ENCODE assay signal across 9 cellular contexts in the genomic region with DNA sequence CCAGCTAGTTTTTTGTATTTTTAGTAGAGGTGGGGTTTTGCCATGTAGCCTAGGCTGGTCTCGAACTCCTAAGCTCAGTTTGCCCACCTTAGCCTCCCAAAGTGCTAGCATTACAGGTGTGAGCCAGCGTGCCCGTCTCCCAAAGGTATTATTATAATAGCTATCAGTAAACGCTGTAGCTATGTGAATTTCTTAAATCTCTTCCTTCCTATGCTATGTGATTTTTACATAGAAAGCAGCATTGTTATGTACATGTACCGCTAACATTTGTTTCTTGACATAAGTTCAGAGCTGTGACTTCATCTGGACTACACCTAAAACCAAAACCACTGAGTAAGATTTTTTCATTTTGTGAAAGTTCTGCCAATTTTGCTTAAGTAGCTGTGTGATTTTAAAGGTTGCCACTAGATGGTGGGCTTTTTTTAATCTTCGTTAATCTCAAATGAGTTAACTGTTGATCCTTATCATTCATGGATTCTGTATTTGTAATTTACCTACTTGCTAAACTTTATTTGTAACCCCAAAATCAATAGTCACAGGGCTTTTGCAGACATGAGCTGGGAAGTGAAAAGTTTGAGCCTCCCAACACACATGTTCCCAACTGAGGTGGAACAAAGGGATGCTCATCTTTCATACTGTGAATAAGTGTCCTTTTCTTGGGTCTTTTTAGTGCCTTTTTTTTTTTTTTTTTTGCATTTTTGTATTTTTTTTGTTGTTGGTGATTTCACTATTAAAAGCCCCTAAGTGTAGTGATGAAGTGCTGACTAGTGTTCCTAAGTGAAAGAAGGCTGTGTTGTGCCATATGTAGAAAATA. TPM values are rescaled to one million over a fixed set of nuclear protein-coding genes. Genes with fewer than 3 reads are reported as not detected.
A peak's percentile ranks its signal among the peaks of the same experiment; 100 is the strongest.
DNase-seq lines count a peak whose midpoint lies in the region; ATAC-seq and TF ChIP-seq lines count a peak whose summit lies in the region.
"Had no signal": no experiment of that assay in that cellular context is flagged by ENCODE, and none has a peak within 500 bp of the region (broad histone marks: within the 10 kb centered on the region; RNA-seq: fewer than 3 reads in every experiment).

No MANE protein-coding gene starts in this region.

- H3K27ac Mint-ChIP-seq in dendritic cell treated with granulocyte-macrophage colony-stimulating factor and Interleukin-4, amounts not matched to agents 40 ng/mL and 50 ng/mL, for 4 days = peak overlapping the region; percentile 46
- H3K27ac Mint-ChIP-seq in neural crest cell (ENCODE audit: unreplicated experiment) = no peak overlapping the region

- no peak for ATAC-seq in DND-41 (ENCODE audit: insufficient read depth, low read depth)
- ATAC-seq in GM21360 (IDR thresholded peaks at IDR 0.05; ENCODE audit: unreplicated experiment) = no peak
- no peak for ATAC-seq in HG02884 (IDR thresholded peaks at IDR 0.05; ENCODE audit: unreplicated experiment)
- no peak for ATAC-seq in GM18861 (IDR thresholded peaks at IDR 0.05; ENCODE audit: unreplicated experiment)

- TF ChIP-seq POLR2A in NB4 (IDR thresholded peaks at IDR 0.05; ENCODE audit: extremely low read depth, insufficient read length) = no peak

- no peaks in the 10 kb centered on the region for H4K20me1 ChIP-seq in DND-41 (ENCODE audit: insufficient read depth, low read length)

- H3K4me1 Mint-ChIP-seq in dendritic cell treated with granulocyte-macrophage colony-stimulating factor and Interleukin-4, amounts not matched to agents 40 ng/mL and 50 ng/mL, for 4 days (ENCODE audit: low read depth) = peaks cover 8% of the 10 kb centered on the region
- H3K4me1 Mint-ChIP-seq in neural crest cell = no peaks in the 10 kb centered on the region

- peak; percentile 45 for TF ChIP-seq CTCF in DND-41 (IDR thresholded peaks at IDR 0.05; ENCODE audit: borderline replicate concordance, extremely low read depth, low read length, poor library complexity, severe bottlenecking)
- peak; percentile 4 for TF ChIP-seq CTCF in NB4 (IDR thresholded peaks at IDR 0.05; ENCODE audit: low read depth, low read length)
- peak; percentile 61 for TF ChIP-seq CTCF in neural crest cell (conservative IDR thresholded peaks at IDR 0.05)

- H3K4me3 ChIP-seq in DND-41 (ENCODE audit: low read depth in 1 of 2, low read length in 2 of 2) = no peak overlapping the region
- no peak overlapping the region for H3K4me3 ChIP-seq in NB4 (ENCODE audit: low read depth, low read length)

- no peak overlapping the region for H3K27ac ChIP-seq in DND-41 (ENCODE audit: low read length)

- H2AFZ ChIP-seq in DND-41 (ENCODE audit: low read depth, low read length) = no peak overlapping the region

- H3K4me1 ChIP-seq in DND-41 (ENCODE audit: insufficient read depth, low read length) = no peaks in the 10 kb centered on the region

- H3K9ac ChIP-seq in DND-41 (ENCODE audit: low read depth, low read length) = no peak overlapping the region

- H3K27me3 Mint-ChIP-seq in dendritic cell treated with granulocyte-macrophage colony-stimulating factor and Interleukin-4, amounts not matched to agents 40 ng/mL and 50 ng/mL, for 4 days = no peaks in the 10 kb centered on the region
- no peaks in the 10 kb centered on the region for H3K27me3 Mint-ChIP-seq in neural crest cell (ENCODE audit: low read depth)

- H3K9me3 ChIP-seq in DND-41 (ENCODE audit: insufficient read depth, low read length, severe bottlenecking) = no peaks in the 10 kb centered on the region

- intact Hi-C loops in dendritic cell treated with granulocyte-macrophage colony-stimulating factor and Interleukin-4, amounts not matched to agents 40 ng/mL and 50 ng/mL, for 4 days (cut with micrococcal nuclease) = loop anchor here (2.0 to 5.0 kb wide), 3 partner anchors 78 to 713 kb away; no protein-coding TSS in a partner anchor

- no peaks in the 10 kb centered on the region for H3K9me3 Mint-ChIP-seq in dendritic cell treated with granulocyte-macrophage colony-stimulating factor and Interleukin-4, amounts not matched to agents 40 ng/mL and 50 ng/mL, for 4 days
- no peaks in the 10 kb centered on the region for H3K9me3 Mint-ChIP-seq in neural crest cell

- H3K79me2 ChIP-seq in DND-41 (ENCODE audit: insufficient read depth, low read length) = no peaks in the 10 kb centered on the region

- H3K36me3 Mint-ChIP-seq in dendritic cell treated with granulocyte-macrophage colony-stimulating factor and Interleukin-4, amounts not matched to agents 40 ng/mL and 50 ng/mL, for 4 days (ENCODE audit: low read depth) = peaks cover 94% of the 10 kb centered on the region
- H3K36me3 Mint-ChIP-seq in neural crest cell (ENCODE audit: low read depth) = peaks cover 9% of the 10 kb centered on the region

- H3K4me3 Mint-ChIP-seq in dendritic cell treated with granulocyte-macrophage colony-stimulating factor and Interleukin-4, amounts not matched to agents 40 ng/mL and 50 ng/mL, for 4 days = no peak overlapping the region
- H3K4me3 Mint-ChIP-seq in neural crest cell = no peak overlapping the region

- H3K4me2 ChIP-seq in DND-41 (ENCODE audit: insufficient read depth, low read length) = no peak overlapping the region

- no peak for DNase-seq in DND-41
- DNase-seq in NB4 (ENCODE audit: low read depth) = peak; percentile 20
- no peak for DNase-seq in neural crest cell (ENCODE audit: low read depth, low spot score)
- DNase-seq in islet precursor cell = no peak
- DNase-seq: activated CD4-positive, alpha-beta T cell treated with anti-CD3 and anti-CD28 coated beads for 48 hours had no signal

- peaks cover 58% of the 10 kb centered on the region for H3K36me3 ChIP-seq in DND-41 (ENCODE audit: insufficient read depth, low read length)

- H3K27me3 ChIP-seq in DND-41 (ENCODE audit: insufficient read depth, low read length, poor library complexity) = no peaks in the 10 kb centered on the region

RNA-seq across cellular contexts. Expression of gene PRKAR1A, which starts 21.9 kb away (rescaled TPM):
- total RNA-seq in neural crest cell = 250 and 258 TPM in 2 replicates

Comparison
In these comparisons a context has a peak if more than half of its experiments do, and no peak if none do; other contexts are left out.
1. CTCF ChIP-seq: peak in every context shown above with its lines; median percentile 61 in neural crest cell; 45 in DND-41; 4 in NB4.